ENCODE assay signal across 10 cellular contexts in the genomic region with DNA sequence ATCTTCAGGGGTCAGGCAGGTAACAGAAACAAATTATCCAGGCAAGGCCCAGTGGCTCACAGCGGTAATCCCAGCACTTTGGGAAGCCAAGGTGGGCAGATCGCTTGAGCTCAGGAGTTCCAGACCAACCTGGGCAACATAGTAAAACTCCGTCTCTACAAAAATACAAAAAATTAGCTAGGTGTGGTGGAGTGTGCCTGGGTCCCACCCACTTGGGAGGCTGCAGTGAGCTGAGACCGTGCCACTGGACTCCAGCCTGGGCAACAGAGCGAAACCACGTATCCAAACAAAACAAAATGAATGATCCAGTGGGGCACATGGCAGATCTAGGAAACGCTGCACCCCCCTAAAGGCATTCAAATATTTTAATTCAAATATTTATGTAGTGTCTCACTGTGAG. TPM values are rescaled to one million over a fixed set of nuclear protein-coding genes. Genes with fewer than 3 reads are reported as not detected.
DNase-seq lines count a peak whose midpoint lies in the region; ATAC-seq and TF ChIP-seq lines count a peak whose summit lies in the region.
"Had no signal": no experiment of that assay in that cellular context is flagged by ENCODE, and none has a peak within 500 bp of the region (broad histone marks: within the 10 kb centered on the region; RNA-seq: fewer than 3 reads in every experiment).

No MANE protein-coding gene starts in this region.

- H3K79me1 ChIP-seq in mesenchymal stem cell (replicated peaks; ENCODE audit: low read length, poor library complexity, severe bottlenecking): peaks cover 18% of the 10 kb centered on the region

- peak overlapping the region; percentile 84 for H4K91ac ChIP-seq in mesenchymal stem cell (ENCODE audit: low read length)

- CTCF ChIA-PET in activated CD4-positive, alpha-beta memory T cell treated with anti-CD3 and anti-CD28 coated beads, Interleukin-2, amount 10 ng/mL, durations not matched to agents 7 days and 5 days (lab: Charles Lee): interaction anchor here (0.8 kb wide), 1 partner anchor 73 kb away, joined by 3 read pairs; no protein-coding TSS in a partner anchor
- CTCF ChIA-PET in activated CD4-positive, alpha-beta memory T cell treated with anti-CD3 and anti-CD28 coated beads for 36 hours (lab: Charles Lee): no interaction called here

- H2AFZ ChIP-seq in mesenchymal stem cell (ENCODE audit: low read depth, low read length): no peak overlapping the region

- peak overlapping the region; percentile 71 for H2AK5ac ChIP-seq in mesenchymal stem cell (ENCODE audit: low read length, severe bottlenecking)

- peak overlapping the region; percentile 30 for H2BK15ac ChIP-seq in mesenchymal stem cell (ENCODE audit: low read depth, poor library complexity, severe bottlenecking)

- peak overlapping the region; percentile 50 for H3K27ac Mint-ChIP-seq in activated CD4-positive, alpha-beta memory T cell treated with anti-CD3 and anti-CD28 coated beads, Interleukin-2, amount 10 ng/mL, durations not matched to agents 7 days and 5 days
- no peak overlapping the region for H3K27ac Mint-ChIP-seq in activated CD4-positive, alpha-beta memory T cell treated with anti-CD3 and anti-CD28 coated beads for 36 hours

- H3K14ac ChIP-seq in mesenchymal stem cell (ENCODE audit: low read length in 2 of 2): no peak overlapping the region

- intact Hi-C loops in activated CD4-positive, alpha-beta memory T cell treated with anti-CD3 and anti-CD28 coated beads for 36 hours (cut with micrococcal nuclease): no loop called here
- intact Hi-C loops in body of pancreas (cut with DNase I): no loop called here

- no peaks in the 10 kb centered on the region for H3K36me3 ChIP-seq in body of pancreas (replicated peaks in 1 of 2; ENCODE audit: insufficient read depth in 1 of 2, low read depth in 2 of 2)
- H3K36me3 ChIP-seq in mesenchymal stem cell (ENCODE audit: control insufficient read depth in 1 of 2, insufficient read depth in 2 of 2, low read depth in 1 of 2, low read length in 2 of 2): peaks cover 0 to 4% of the 10 kb centered on the region in 2 experiments
- no peaks in the 10 kb centered on the region for H3K36me3 ChIP-seq in thymus (ENCODE audit: control insufficient read depth, insufficient read depth)

- H3K27ac ChIP-seq in body of pancreas (peak overlapping the region; percentile 69 to 81 (median 74)), mesenchymal stem cell (ENCODE audit: low read length, poor library complexity, severe bottlenecking) (peak overlapping the region; percentile 83), thymus (ENCODE audit: low read depth) (peak overlapping the region; percentile 8)

- no peak overlapping the region for H3K23ac ChIP-seq in mesenchymal stem cell (ENCODE audit: low read length in 2 of 2)

- H3K4me2 ChIP-seq in mesenchymal stem cell (ENCODE audit: low read length, poor library complexity, severe bottlenecking): no peak overlapping the region

- ATAC-seq in body of pancreas: no peak
- ATAC-seq in HG03460 (IDR thresholded peaks at IDR 0.05; ENCODE audit: unreplicated experiment): no peak
- no peak for ATAC-seq in GM19395 (IDR thresholded peaks at IDR 0.05; ENCODE audit: unreplicated experiment)
- ATAC-seq in HG03342 (IDR thresholded peaks at IDR 0.05; ENCODE audit: unreplicated experiment): no peak

- H4K8ac ChIP-seq in mesenchymal stem cell (ENCODE audit: low read length): peak overlapping the region; percentile 66

- no peak for TF ChIP-seq POLR2A in body of pancreas (IDR thresholded peaks at IDR 0.05)

- peak overlapping the region; percentile 40 to 51 for H2BK12ac ChIP-seq in mesenchymal stem cell (ENCODE audit: low read length in 2 of 2)

- 85 to 95% methylated on average over 7 of the region's 7 CpGs for WGBS in body of pancreas, 2 donors
- WGBS in mesenchymal stem cell: 89% methylated on average over 5 of the region's 7 CpGs
- 97% methylated on average over 7 of the region's 7 CpGs for WGBS in thymus

- H3K18ac ChIP-seq in mesenchymal stem cell (ENCODE audit: low read depth in 1 of 2, low read length in 2 of 2): peak overlapping the region; percentile 78 to 93

- no peaks in the 10 kb centered on the region for H3K27me3 Mint-ChIP-seq in activated CD4-positive, alpha-beta memory T cell treated with anti-CD3 and anti-CD28 coated beads, Interleukin-2, amount 10 ng/mL, durations not matched to agents 7 days and 5 days
- H3K27me3 Mint-ChIP-seq in activated CD4-positive, alpha-beta memory T cell treated with anti-CD3 and anti-CD28 coated beads for 36 hours: no peaks in the 10 kb centered on the region

- peak overlapping the region; percentile 83 for H3K9ac ChIP-seq in mesenchymal stem cell (ENCODE audit: low read length)

- no peak overlapping the region for H3K4me3 Mint-ChIP-seq in activated CD4-positive, alpha-beta memory T cell treated with anti-CD3 and anti-CD28 coated beads, Interleukin-2, amount 10 ng/mL, durations not matched to agents 7 days and 5 days
- H3K4me3 Mint-ChIP-seq in activated CD4-positive, alpha-beta memory T cell treated with anti-CD3 and anti-CD28 coated beads for 36 hours: no peak overlapping the region

- no peak overlapping the region for H3K4me3 ChIP-seq in body of pancreas
- H3K4me3 ChIP-seq in mesenchymal stem cell (ENCODE audit: insufficient read depth in 1 of 2, low read depth in 1 of 2, low read length in 2 of 2): peak overlapping the region in 1 of 2 experiments; percentile 44
- no peak overlapping the region for H3K4me3 ChIP-seq in thymus (ENCODE audit: low read length)

- peaks cover 69% of the 10 kb centered on the region for H3K4me1 Mint-ChIP-seq in activated CD4-positive, alpha-beta memory T cell treated with anti-CD3 and anti-CD28 coated beads, Interleukin-2, amount 10 ng/mL, durations not matched to agents 7 days and 5 days
- H3K4me1 Mint-ChIP-seq in activated CD4-positive, alpha-beta memory T cell treated with anti-CD3 and anti-CD28 coated beads for 36 hours (ENCODE audit: low read depth): peaks cover 41% of the 10 kb centered on the region

- no peaks in the 10 kb centered on the region for H3K27me3 ChIP-seq in body of pancreas
- no peaks in the 10 kb centered on the region for H3K27me3 ChIP-seq in mesenchymal stem cell (ENCODE audit: control insufficient read depth in 1 of 2, insufficient read depth in 1 of 2, low read length in 2 of 2)
- no peaks in the 10 kb centered on the region for H3K27me3 ChIP-seq in thymus (ENCODE audit: control insufficient read depth, insufficient read depth)

- H2BK120ac ChIP-seq in mesenchymal stem cell (ENCODE audit: low read depth, low read length): peak overlapping the region; percentile 92

- no peak overlapping the region for H2BK5ac ChIP-seq in mesenchymal stem cell (ENCODE audit: low read depth, low read length, poor library complexity, severe bottlenecking)

- H3K4me1 ChIP-seq in body of pancreas (peaks cover 22% of the 10 kb centered on the region), mesenchymal stem cell (ENCODE audit: control insufficient read depth, insufficient read depth, low read depth, low read length) (peaks cover 13% of the 10 kb centered on the region), thymus (ENCODE audit: control insufficient read depth, insufficient read depth, low read length) (peaks cover 2% of the 10 kb centered on the region)

- peaks cover 63% of the 10 kb centered on the region for H3K36me3 Mint-ChIP-seq in activated CD4-positive, alpha-beta memory T cell treated with anti-CD3 and anti-CD28 coated beads, Interleukin-2, amount 10 ng/mL, durations not matched to agents 7 days and 5 days (ENCODE audit: low read depth)
- peaks cover 17% of the 10 kb centered on the region for H3K36me3 Mint-ChIP-seq in activated CD4-positive, alpha-beta memory T cell treated with anti-CD3 and anti-CD28 coated beads for 36 hours

- POLR2A ChIA-PET in activated CD4-positive, alpha-beta memory T cell treated with anti-CD3 and anti-CD28 coated beads, Interleukin-2, amount 10 ng/mL, durations not matched to agents 7 days and 5 days (lab: Charles Lee): interaction anchor here (1.1 to 2.2 kb wide), 3 partner anchors 15 to 32 kb away, joined by 3 to 5 read pairs (median 3); no protein-coding TSS in a partner anchor
- POLR2A ChIA-PET in activated CD4-positive, alpha-beta memory T cell treated with anti-CD3 and anti-CD28 coated beads for 36 hours (lab: Charles Lee): no interaction called here

- H3K9me3 ChIP-seq in body of pancreas (no peaks in the 10 kb centered on the region), mesenchymal stem cell (ENCODE audit: control insufficient read depth, low read length) (no peaks in the 10 kb centered on the region), thymus (ENCODE audit: control insufficient read depth) (no peaks in the 10 kb centered on the region)

- no peak for TF ChIP-seq CTCF in body of pancreas (IDR thresholded peaks at IDR 0.05)

- H3K4ac ChIP-seq in mesenchymal stem cell (ENCODE audit: low read depth in 1 of 2, low read length in 2 of 2): peak overlapping the region; percentile 29 to 94

- H3K9me3 Mint-ChIP-seq in activated CD4-positive, alpha-beta memory T cell treated with anti-CD3 and anti-CD28 coated beads, Interleukin-2, amount 10 ng/mL, durations not matched to agents 7 days and 5 days: no peaks in the 10 kb centered on the region
- no peaks in the 10 kb centered on the region for H3K9me3 Mint-ChIP-seq in activated CD4-positive, alpha-beta memory T cell treated with anti-CD3 and anti-CD28 coated beads for 36 hours

- DNase-seq in activated CD4-positive, alpha-beta memory T cell treated with anti-CD3 and anti-CD28 coated beads, Interleukin-2, amount 10 ng/mL, durations not matched to agents 7 days and 5 days: no peak
- DNase-seq in activated CD4-positive, alpha-beta memory T cell treated with anti-CD3 and anti-CD28 coated beads for 36 hours: no peak
- no peak for DNase-seq in body of pancreas
- DNase-seq in mesenchymal stem cell: no peak
- DNase-seq: stimulated activated CD4-positive, alpha-beta T cell treated with anti-CD3 and anti-CD28 coated beads, Interleukin-2, amount 100 ng/mL, for 24 hours had no signal

RNA-seq across cellular contexts. Expression of gene NUMA1, which starts 9.9 kb away (rescaled TPM):
- total RNA-seq in activated CD4-positive, alpha-beta memory T cell treated with anti-CD3 and anti-CD28 coated beads, Interleukin-2, amount 10 ng/mL, durations not matched to agents 7 days and 5 days: 100 to 1,000 TPM; 200 to 201 TPM
- total RNA-seq in activated CD4-positive, alpha-beta memory T cell treated with anti-CD3 and anti-CD28 coated beads for 36 hours: 100 to 1,000 TPM; 149 to 158 TPM
- total RNA-seq in body of pancreas: 100 to 1,000 TPM; 173 to 191 TPM
- 54.5 TPM for polyA plus RNA-seq in mesenchymal stem cell (2013, experiment 1 of 2)
- 49.1 TPM for polyA plus RNA-seq in mesenchymal stem cell (2013, experiment 2 of 2)
- 210 TPM for polyA plus RNA-seq in thymus

RNA-seq across cellular contexts. Expression of gene LRRC51, which starts 10.2 kb away (rescaled TPM):
- 1 to 10 TPM; 5.9 to 7.1 TPM for total RNA-seq in activated CD4-positive, alpha-beta memory T cell treated with anti-CD3 and anti-CD28 coated beads, Interleukin-2, amount 10 ng/mL, durations not matched to agents 7 days and 5 days
- 1 to 10 TPM; 8.3 to 8.5 TPM for total RNA-seq in activated CD4-positive, alpha-beta memory T cell treated with anti-CD3 and anti-CD28 coated beads for 36 hours
- total RNA-seq in body of pancreas: 1 to 10 TPM; 2.3 to 9.9 TPM
- 3.2 TPM for polyA plus RNA-seq in mesenchymal stem cell (2013, experiment 1 of 2)
- 3.9 TPM for polyA plus RNA-seq in mesenchymal stem cell (2013, experiment 2 of 2)
- polyA plus RNA-seq in thymus: 5.3 TPM

RNA-seq across cellular contexts. Expression of gene LAMTOR1, which starts 32.6 kb away (rescaled TPM):
- 10 to 100 TPM; 72.7 to 76.9 TPM for total RNA-seq in activated CD4-positive, alpha-beta memory T cell treated with anti-CD3 and anti-CD28 coated beads, Interleukin-2, amount 10 ng/mL, durations not matched to agents 7 days and 5 days
- 10 to 100 TPM; 54.3 to 56.2 TPM for total RNA-seq in activated CD4-positive, alpha-beta memory T cell treated with anti-CD3 and anti-CD28 coated beads for 36 hours
- total RNA-seq in body of pancreas: 10 to 100 TPM; 65.6 to 66.9 TPM
- polyA plus RNA-seq in mesenchymal stem cell (2013, experiment 1 of 2): 135 TPM
- 137 TPM for polyA plus RNA-seq in mesenchymal stem cell (2013, experiment 2 of 2)
- 104 TPM for polyA plus RNA-seq in thymus

RNA-seq across cellular contexts. Expression of gene TOMT, which starts 35.2 kb away (rescaled TPM):
- not detected for total RNA-seq in activated CD4-positive, alpha-beta memory T cell treated with anti-CD3 and anti-CD28 coated beads, Interleukin-2, amount 10 ng/mL, durations not matched to agents 7 days and 5 days
- not detected for total RNA-seq in activated CD4-positive, alpha-beta memory T cell treated with anti-CD3 and anti-CD28 coated beads for 36 hours
- not detected for total RNA-seq in body of pancreas
- not detected for polyA plus RNA-seq in mesenchymal stem cell (2013, experiment 1 of 2)
- not detected for polyA plus RNA-seq in mesenchymal stem cell (2013, experiment 2 of 2)
- polyA plus RNA-seq in thymus: not detected
- total RNA-seq: NCI-H460 had no signal

RNA-seq across cellular contexts. Expression of gene ANAPC15, which starts 42.0 kb away (rescaled TPM):
- total RNA-seq in activated CD4-positive, alpha-beta memory T cell treated with anti-CD3 and anti-CD28 coated beads, Interleukin-2, amount 10 ng/mL, durations not matched to agents 7 days and 5 days: 10 to 100 TPM; 53.0 to 58.7 TPM
- 10 to 100 TPM; 62.6 to 64.2 TPM for total RNA-seq in activated CD4-positive, alpha-beta memory T cell treated with anti-CD3 and anti-CD28 coated beads for 36 hours
- total RNA-seq in body of pancreas: 10 to 100 TPM; 14.2 to 22.1 TPM
- 35.1 TPM for polyA plus RNA-seq in mesenchymal stem cell (2013, experiment 1 of 2)
- polyA plus RNA-seq in mesenchymal stem cell (2013, experiment 2 of 2): 36.7 TPM
- 56.3 TPM for polyA plus RNA-seq in thymus

Comparison
In these comparisons a context has a peak if more than half of its experiments do, and no peak if none do; other contexts are left out.
1. H3K27ac ChIP-seq: peak in every context shown above with its lines; median percentile 83 in mesenchymal stem cell; 74 in body of pancreas; 8 in thymus.